1 cellular context compared by ENCODE assay signal in the genomic region with DNA sequence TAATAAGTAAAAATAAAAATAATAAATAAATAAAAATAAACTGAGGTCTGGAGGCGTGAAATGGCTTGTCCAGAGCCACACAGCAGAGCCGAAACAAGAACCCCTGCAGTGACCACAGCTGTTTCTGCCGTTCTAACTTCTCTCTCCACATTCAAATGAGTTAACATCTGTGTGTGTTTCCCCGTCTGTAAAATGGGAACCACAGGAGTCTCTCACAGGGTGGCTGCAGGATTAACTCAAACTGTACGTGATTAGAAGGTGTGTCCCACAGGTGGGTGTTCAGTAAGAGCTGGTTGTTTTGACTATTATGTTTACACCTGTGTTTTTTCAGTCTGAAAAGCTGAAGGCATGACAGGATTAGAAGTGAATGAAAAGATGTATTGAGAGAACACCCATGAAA.
TF ChIP-seq lines count a peak whose summit lies in the region.

No MANE protein-coding gene starts in this region.

TF ChIP-seq in GM12878, 131 proteins besides CTCF, POLR2A, EP300 and RAD21 (continued from another document):
- TF ChIP-seq CHD1 (IDR thresholded peaks at IDR 0.05; ENCODE audit: low read depth, low read length): no peak
- TF ChIP-seq WRNIP1 (IDR thresholded peaks at IDR 0.05; ENCODE audit: borderline replicate concordance, low read depth, low read length): no peak
- no peak for TF ChIP-seq SP1 (IDR thresholded peaks at IDR 0.05; ENCODE audit: low read depth, low read length)
- no peak for TF ChIP-seq BACH1 (IDR thresholded peaks at IDR 0.05; ENCODE audit: borderline replicate concordance)
- TF ChIP-seq, protein P1, sequence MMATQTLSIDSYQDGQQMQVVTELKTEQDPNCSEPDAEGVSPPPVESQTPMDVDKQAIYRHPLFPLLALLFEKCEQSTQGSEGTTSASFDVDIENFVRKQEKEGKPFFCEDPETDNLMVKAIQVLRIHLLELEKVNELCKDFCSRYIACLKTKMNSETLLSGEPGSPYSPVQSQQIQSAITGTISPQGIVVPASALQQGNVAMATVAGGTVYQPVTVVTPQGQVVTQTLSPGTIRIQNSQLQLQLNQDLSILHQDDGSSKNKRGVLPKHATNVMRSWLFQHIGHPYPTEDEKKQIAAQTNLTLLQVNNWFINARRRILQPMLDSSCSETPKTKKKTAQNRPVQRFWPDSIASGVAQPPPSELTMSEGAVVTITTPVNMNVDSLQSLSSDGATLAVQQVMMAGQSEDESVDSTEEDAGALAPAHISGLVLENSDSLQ (IDR thresholded peaks at IDR 0.05): peak; percentile 57
- no peak for TF ChIP-seq ATF7 (IDR thresholded peaks at IDR 0.05; ENCODE audit: low read depth)
TF ChIP-seq in GM12878: peak in this region for 2.
